ENCODE assay signal across 15 cellular contexts in the genomic region with DNA sequence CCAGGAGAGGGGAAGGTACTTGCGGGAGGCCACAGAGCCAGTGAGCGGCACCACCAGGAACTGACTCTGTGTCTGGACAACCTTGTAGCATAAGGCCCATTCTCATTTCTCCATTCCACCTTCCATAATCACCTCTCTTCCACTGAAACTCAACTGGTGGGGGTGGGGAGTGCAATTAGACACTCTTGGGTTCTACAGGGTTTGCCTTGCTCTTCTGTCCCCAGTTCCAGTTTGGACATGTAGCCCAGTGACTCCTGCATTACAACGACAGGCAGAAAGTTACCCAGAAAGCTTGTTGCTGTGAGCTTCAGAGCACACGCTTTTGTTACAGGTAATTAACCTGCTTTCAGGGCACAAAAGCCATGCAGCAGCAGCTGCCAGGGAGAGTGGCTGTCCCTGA.
"Had no signal": no experiment of that assay in that cellular context is flagged by ENCODE, and none has a peak within 500 bp of the region (broad histone marks: within the 10 kb centered on the region; RNA-seq: fewer than 3 reads in every experiment).

No MANE protein-coding gene starts in this region.

- ATAC-seq: activated T-cell treated with anti-CD3 and anti-CD28 coated beads, Interleukin-2, amount 50 U/mL, for 72 hours; body of pancreas; left lung; stimulated activated memory B cell treated with anti-CD40 and anti-IgM and Interleukin-4, amounts not matched to agents 10 μg/mL and 1 μg/mL and 100 μg/mL, for 72 hours; WTC11 had no signal

- DNase-seq: activated CD4-positive, alpha-beta T cell treated with anti-CD3 and anti-CD28 coated beads, Interleukin-2, amount 10 ng/mL, durations not matched to agents 7 days and 5 days; activated CD8-positive, alpha-beta memory T cell treated with anti-CD3 and anti-CD28 coated beads, Interleukin-2, amount 50 U/mL, for 48 hours; activated gamma-delta T cell treated with Interleukin-2 at 50 U/mL for 16 hours; activated naive CD8-positive, alpha-beta T cell treated with anti-CD3 and anti-CD28 coated beads for 36 hours; activated T-cell treated with anti-CD3 and anti-CD28 coated beads, Interleukin-2, amount 50 U/mL, for 72 hours; amygdala; body of pancreas; esophagus squamous epithelium; hippocampal formation; left lung; mammary epithelial cell; naive B cell; stimulated activated CD4-positive, alpha-beta T cell treated with anti-CD3 and anti-CD28 coated beads, Interleukin-2, amount 100 ng/mL, for 48 hours had no signal
